ENCODE assay signal across 24 cellular contexts in the genomic region with DNA sequence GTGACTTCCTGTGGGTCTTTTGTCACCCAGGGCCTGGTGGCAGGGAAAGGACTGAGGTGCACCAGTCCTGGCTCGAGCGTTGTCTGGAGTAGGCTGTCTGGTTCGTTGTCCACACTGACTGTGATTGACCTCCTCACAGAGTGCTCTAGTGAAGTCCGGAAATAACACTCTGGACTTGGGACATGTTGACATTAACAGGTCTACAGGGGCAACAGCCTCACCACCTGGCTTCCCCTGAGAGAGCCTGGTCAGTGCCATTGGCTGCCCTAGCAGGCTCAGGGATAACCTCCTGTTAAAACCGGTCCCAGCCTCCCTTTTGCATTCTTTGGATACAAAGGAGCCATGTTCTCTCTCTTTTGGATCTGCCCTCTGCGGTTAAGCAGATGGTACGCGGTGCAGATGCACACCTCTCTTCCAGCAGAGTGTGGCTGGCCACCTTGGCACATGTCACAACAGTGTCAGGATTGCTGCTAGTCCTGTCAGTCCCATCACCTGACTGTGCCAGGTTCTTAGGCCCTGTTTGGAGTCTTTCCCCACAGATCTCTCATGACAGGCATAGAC. TPM values are rescaled to one million over a fixed set of nuclear protein-coding genes. Genes with fewer than 3 reads are reported as not detected.
DNase-seq lines count a peak whose midpoint lies in the region; ATAC-seq and TF ChIP-seq lines count a peak whose summit lies in the region.
"Had no signal": no experiment of that assay in that cellular context is flagged by ENCODE, and none has a peak within 500 bp of the region (broad histone marks: within the 10 kb centered on the region; RNA-seq: fewer than 3 reads in every experiment).

No MANE protein-coding gene starts in this region.

- CTCF ChIA-PET in CD4-positive, alpha-beta memory T cell (lab: Charles Lee; ENCODE audit: partially characterized antibody): no interaction called here

- intact Hi-C loops in CD4-positive, alpha-beta memory T cell (cut with micrococcal nuclease): no loop called here
- intact Hi-C loops in heart right ventricle (cut with DNase I): loop anchor here in 4 of 10 donors (5.0 kb wide), 2 partner anchors 36 to 46 kb away; partner anchors contain the start of gene CDS2 (in 3 of the 4)

- peaks cover 14 to 55% of the 10 kb centered on the region in 2 donors for H3K36me3 Mint-ChIP-seq in CD4-positive, alpha-beta memory T cell
- peaks cover 1% of the 10 kb centered on the region for H3K36me3 Mint-ChIP-seq in IgD-negative memory B cell
- H3K36me3 Mint-ChIP-seq in natural killer cell treated with Interleukin-12 subunit alpha and Interleukin-12 subunit beta and Interleukin-15 and Interleukin-18, amount 100 ng/mL, for 72 hours: peaks cover 6% of the 10 kb centered on the region
- H3K36me3 Mint-ChIP-seq: activated naive CD4-positive, alpha-beta T cell treated with anti-CD3 and anti-CD28 coated beads, Interleukin-2, amount 50 U/mL, for 24 hours had no signal

- no peaks in the 10 kb centered on the region for H3K9me2 ChIP-seq in MM.1S (replicated peaks; ENCODE audit: insufficient read depth, low read length)

- ATAC-seq in heart right ventricle (peak in 3 of 8 donors; percentile 4 to 39 (median 11)), GM19397 (IDR thresholded peaks at IDR 0.05; ENCODE audit: unreplicated experiment) (no peak), GM18517 (IDR thresholded peaks at IDR 0.05; ENCODE audit: unreplicated experiment) (no peak)
- no peak for ATAC-seq in natural killer cell treated with Interleukin-12 subunit alpha and Interleukin-12 subunit beta and Interleukin-15 and Interleukin-18, amount 100 ng/mL, for 72 hours

- H4K20me1 ChIP-seq in MM.1S (ENCODE audit: insufficient read depth, low read length): no peaks in the 10 kb centered on the region

- no peak overlapping the region for H3K4me3 Mint-ChIP-seq in CD4-positive, alpha-beta memory T cell
- H3K4me3 Mint-ChIP-seq in IgD-negative memory B cell: peak overlapping the region in 1 of 4 donors; percentile 60
- no peak overlapping the region for H3K4me3 Mint-ChIP-seq in natural killer cell treated with Interleukin-12 subunit alpha and Interleukin-12 subunit beta and Interleukin-15 and Interleukin-18, amount 100 ng/mL, for 72 hours
- H3K4me3 Mint-ChIP-seq: activated naive CD4-positive, alpha-beta T cell treated with anti-CD3 and anti-CD28 coated beads, Interleukin-2, amount 50 U/mL, for 24 hours had no signal

- no peaks in the 10 kb centered on the region for H3K9me3 ChIP-seq in CD4-positive, alpha-beta memory T cell (ENCODE audit: control insufficient read depth in 1 of 2, low read length in 2 of 2)
- H3K9me3 ChIP-seq in heart right ventricle (no peaks in the 10 kb centered on the region), MM.1S (replicated peaks; ENCODE audit: insufficient read depth, low read length) (no peaks in the 10 kb centered on the region)
- H3K9me3 ChIP-seq: breast epithelium, spleen, tibial nerve had no signal

- H3K27ac Mint-ChIP-seq in CD4-positive, alpha-beta memory T cell: peak overlapping the region in 4 of 7 donors; percentile 5 to 87 (median 62)
- peak overlapping the region in 2 of 3 donors; percentile 1 to 31 for H3K27ac Mint-ChIP-seq in IgD-negative memory B cell
- peak overlapping the region; percentile 38 to 63 for H3K27ac Mint-ChIP-seq in natural killer cell treated with Interleukin-12 subunit alpha and Interleukin-12 subunit beta and Interleukin-15 and Interleukin-18, amount 100 ng/mL, for 72 hours

- peaks cover 25% of the 10 kb centered on the region for H3K4me1 ChIP-seq in CD4-positive, alpha-beta memory T cell (ENCODE audit: insufficient read depth, low read length)
- H3K4me1 ChIP-seq in heart right ventricle: peaks cover 54 to 100% (median 88%) of the 10 kb centered on the region in 9 donors
- H3K4me1 ChIP-seq in MM.1S (ENCODE audit: low read length): no peaks in the 10 kb centered on the region
- H3K4me1 ChIP-seq: breast epithelium had no signal

- no peak overlapping the region for H2AFZ ChIP-seq in MM.1S (ENCODE audit: low read length)
- H2AFZ ChIP-seq: hepatocyte had no signal

- H3K9me3 Mint-ChIP-seq in CD4-positive, alpha-beta memory T cell: no peaks in the 10 kb centered on the region
- no peaks in the 10 kb centered on the region for H3K9me3 Mint-ChIP-seq in IgD-negative memory B cell
- H3K9me3 Mint-ChIP-seq in natural killer cell treated with Interleukin-12 subunit alpha and Interleukin-12 subunit beta and Interleukin-15 and Interleukin-18, amount 100 ng/mL, for 72 hours: no peaks in the 10 kb centered on the region
- H3K9me3 Mint-ChIP-seq: activated naive CD4-positive, alpha-beta T cell treated with anti-CD3 and anti-CD28 coated beads, Interleukin-2, amount 50 U/mL, for 24 hours had no signal

- H3K4me2 ChIP-seq in MM.1S (ENCODE audit: low read depth, low read length): no peak overlapping the region
- H3K4me2 ChIP-seq: hepatocyte, KMS-11 had no signal

- WGBS in heart right ventricle, 2 donors: 79 to 84% methylated on average over 8 of the region's 8 CpGs

- H3K27ac ChIP-seq in CD4-positive, alpha-beta memory T cell (ENCODE audit: low read depth, low read length): no peak overlapping the region
- H3K27ac ChIP-seq in heart right ventricle (peak overlapping the region; percentile 2 to 87 (median 74)), MM.1S (ENCODE audit: low read length) (no peak overlapping the region)
- H3K27ac ChIP-seq: hepatocyte, KMS-11, SK-N-MC had no signal

- H3K79me2 ChIP-seq in MM.1S (ENCODE audit: low read length): peaks cover 21% of the 10 kb centered on the region; the same call in 1 of the 2 replicates

- peaks cover 42% of the 10 kb centered on the region for H3K36me3 ChIP-seq in CD4-positive, alpha-beta memory T cell (ENCODE audit: insufficient read depth, low read length)
- H3K36me3 ChIP-seq in heart right ventricle (peaks cover 0 to 56% (median 13%) of the 10 kb centered on the region in 9 donors), MM.1S (replicated peaks; ENCODE audit: insufficient read depth, low read length) (no peaks in the 10 kb centered on the region)
- H3K36me3 ChIP-seq: breast epithelium had no signal

- no peak overlapping the region for H3K9ac ChIP-seq in MM.1S (ENCODE audit: low read length)
- H3K9ac ChIP-seq: KMS-11 had no signal

- H3K4me3 ChIP-seq in CD4-positive, alpha-beta memory T cell (ENCODE audit: low read length in 2 of 2): no peak overlapping the region
- H3K4me3 ChIP-seq in heart right ventricle (no peak overlapping the region), MM.1S (ENCODE audit: low read length) (no peak overlapping the region)
- H3K4me3 ChIP-seq: breast epithelium, hepatocyte, SK-N-MC, spleen, tibial nerve had no signal

- TF ChIP-seq CTCF in heart right ventricle (IDR thresholded peaks at IDR 0.05) (no peak), MM.1S (IDR thresholded peaks at IDR 0.05; ENCODE audit: low read length) (no peak)

- H3K27me3 Mint-ChIP-seq in CD4-positive, alpha-beta memory T cell: no peaks in the 10 kb centered on the region
- H3K27me3 Mint-ChIP-seq in IgD-negative memory B cell: peaks cover 1% of the 10 kb centered on the region
- H3K27me3 Mint-ChIP-seq in natural killer cell treated with Interleukin-12 subunit alpha and Interleukin-12 subunit beta and Interleukin-15 and Interleukin-18, amount 100 ng/mL, for 72 hours: no peaks in the 10 kb centered on the region
- H3K27me3 Mint-ChIP-seq: activated naive CD4-positive, alpha-beta T cell treated with anti-CD3 and anti-CD28 coated beads, Interleukin-2, amount 50 U/mL, for 24 hours had no signal

- no peaks in the 10 kb centered on the region for H3K27me3 ChIP-seq in CD4-positive, alpha-beta memory T cell (ENCODE audit: insufficient read depth, low read length)
- H3K27me3 ChIP-seq in heart right ventricle (no peaks in the 10 kb centered on the region), MM.1S (replicated peaks; ENCODE audit: insufficient read depth, low read length) (no peaks in the 10 kb centered on the region)
- H3K27me3 ChIP-seq: breast epithelium, hepatocyte, spleen, tibial nerve had no signal

- peaks cover 15 to 38% (median 27%) of the 10 kb centered on the region in 4 donors for H3K4me1 Mint-ChIP-seq in CD4-positive, alpha-beta memory T cell
- peaks cover 29 to 43% (median 32%) of the 10 kb centered on the region in 3 donors for H3K4me1 Mint-ChIP-seq in IgD-negative memory B cell
- H3K4me1 Mint-ChIP-seq in natural killer cell treated with Interleukin-12 subunit alpha and Interleukin-12 subunit beta and Interleukin-15 and Interleukin-18, amount 100 ng/mL, for 72 hours (ENCODE audit: low read depth in 2 of 2): peaks cover 36 to 41% of the 10 kb centered on the region in 2 donors

- no peak for DNase-seq in CD4-positive, alpha-beta memory T cell
- no peak for DNase-seq in heart right ventricle
- DNase-seq in natural killer cell treated with Interleukin-12 subunit alpha and Interleukin-12 subunit beta and Interleukin-15 and Interleukin-18, amount 100 ng/mL, for 72 hours (ENCODE audit: low spot score): no peak
- no peak for DNase-seq in MM.1S
- DNase-seq in NCI-H2081 (lab: John Stamatoyannopoulos, UW): no peak
- DNase-seq: activated T-cell treated with anti-CD3 and anti-CD28 coated beads for 4 hours; AML-193; DMS153; effector CD8-positive, alpha-beta T cell; H7; NCI-H1092 treated with DMSO at 0.1 percent for 48 hours; NCI-H2171; NCI-H82; posterior cingulate gyrus; spleen had no signal

- POLR2A ChIA-PET in CD4-positive, alpha-beta memory T cell (lab: Charles Lee; ENCODE audit: partially characterized antibody): no interaction called here

- H3F3A ChIP-seq in MM.1S (ENCODE audit: insufficient read depth, low read length): no peaks in the 10 kb centered on the region

RNA-seq across cellular contexts. Expression of gene CDS2, which starts 46.2 kb away (rescaled TPM):
- 10 to 100 TPM; 59.4 to 59.8 TPM for total RNA-seq in CD4-positive, alpha-beta memory T cell
- polyA plus RNA-seq in CD4-positive, alpha-beta memory T cell: 10 to 100 TPM; 53.7 to 57.0 TPM
- 42.3 TPM for polyA plus RNA-seq in IgD-negative memory B cell
- total RNA-seq in heart right ventricle: 100 to 1,000 TPM in 1 of 10 donors, 10 to 100 TPM in 9; 67.5 to 100 (median 85.7) TPM
- 10 to 100 TPM; 16.7 to 23.1 TPM for polyA plus RNA-seq in heart right ventricle
- total RNA-seq in natural killer cell treated with Interleukin-12 subunit alpha and Interleukin-12 subunit beta and Interleukin-15 and Interleukin-18, amount 100 ng/mL, for 72 hours: 10 to 100 TPM; 48.7 to 52.0 TPM

RNA-seq across cellular contexts. Expression of gene PCNA, which starts 53.2 kb away (rescaled TPM):
- total RNA-seq in CD4-positive, alpha-beta memory T cell: 10 to 100 TPM; 60.0 to 60.5 TPM
- polyA plus RNA-seq in CD4-positive, alpha-beta memory T cell: 10 to 100 TPM; 68.8 to 71.9 TPM
- polyA plus RNA-seq in IgD-negative memory B cell: 42.1 TPM
- 10 to 100 TPM; 17.9 to 37.3 (median 21.4) TPM for total RNA-seq in heart right ventricle
- polyA plus RNA-seq in heart right ventricle: 10 to 100 TPM; 11.6 to 39.1 TPM
- 100 to 1,000 TPM; 288 to 377 TPM for total RNA-seq in natural killer cell treated with Interleukin-12 subunit alpha and Interleukin-12 subunit beta and Interleukin-15 and Interleukin-18, amount 100 ng/mL, for 72 hours

Comparison
In these comparisons a context has a peak if more than half of its experiments do, and no peak if none do; other contexts are left out.
1. H3K27ac ChIP-seq: peak in heart right ventricle (10 of 10); none in CD4-positive, alpha-beta memory T cell (single experiment) and MM.1S (single experiment).
2. RNA of gene PCNA, which starts 53.2 kb away (total RNA-seq): 288 to 377 TPM in natural killer cell treated with Interleukin-12 subunit alpha and Interleukin-12 subunit beta and Interleukin-15 and Interleukin-18, amount 100 ng/mL, for 72 hours; 60.0 to 60.5 TPM in CD4-positive, alpha-beta memory T cell and 17.9 to 37.3 TPM in heart right ventricle; every median in the first group is over 4 times any median in the second.
3. Peak in every context shown above with its lines, with median percentiles within 50 percentile points of each other: H3K27ac Mint-ChIP-seq.